Comparison of ENCODE assay signal across 8 cellular contexts in genomic region chr2:160224060-160224459, GRCh38. TPM values are rescaled to one million over a fixed set of nuclear protein-coding genes. Genes with fewer than 3 reads are reported as not detected.
A peak's percentile ranks its signal among the peaks of the same experiment; 100 is the strongest.
DNase-seq lines count a peak whose midpoint lies in the region; ATAC-seq and TF ChIP-seq lines count a peak whose summit lies in the region.

No MANE protein-coding gene starts in this region.

- TF ChIP-seq CTCF in lung (IDR thresholded peaks at IDR 0.05; ENCODE audit: control extremely low read depth, extremely low read depth), result no peak
- TF ChIP-seq CTCF in lower leg skin (IDR thresholded peaks at IDR 0.05), result no peak
- TF ChIP-seq CTCF in right atrium auricular region (IDR thresholded peaks at IDR 0.05), result no peak

- DNase-seq in GM03348 (ENCODE audit: low spot score) (peak; percentile 85), lung (ENCODE audit: low spot score) (no peak), mesenteric fat pad (ENCODE audit: low spot score) (no peak), lower leg skin (ENCODE audit: low spot score in 2 of 2) (no peak), right atrium auricular region (ENCODE audit: low spot score) (no peak)
- DNase-seq in activated T-helper 2 cell treated with anti-CD3 and anti-CD28 coated beads, Interferon-gamma antibody, Interleukin-2, Interleukin-4, amounts not matched to agents 10 μg/mL and 5 μg/mL and 100 μg/mL, durations not matched to agents 14 hours and 24 hours and 36 hours (ENCODE audit: low spot score), result no peak

- H3K36me3 ChIP-seq in lung (ENCODE audit: control insufficient read depth in 2 of 2, insufficient read depth in 2 of 2, low read length in 2 of 2), result no peaks in the 10 kb centered on the region
- H3K36me3 ChIP-seq in right atrium auricular region, result no peaks in the 10 kb centered on the region

- H3K4me3 Mint-ChIP-seq in activated T-helper 2 cell treated with anti-CD3 and anti-CD28 coated beads, Interferon-gamma antibody, Interleukin-2, Interleukin-4, amounts not matched to agents 10 μg/mL and 5 μg/mL and 100 μg/mL, durations not matched to agents 14 hours and 24 hours and 36 hours (ENCODE audit: low read depth), result no peak overlapping the region

- H3K36me3 Mint-ChIP-seq in activated T-helper 2 cell treated with anti-CD3 and anti-CD28 coated beads, Interferon-gamma antibody, Interleukin-2, Interleukin-4, amounts not matched to agents 10 μg/mL and 5 μg/mL and 100 μg/mL, durations not matched to agents 14 hours and 24 hours and 36 hours (ENCODE audit: low read depth), result no peaks in the 10 kb centered on the region

- H3K4me3 ChIP-seq in lung (no peak overlapping the region), lower leg skin (ENCODE audit: low read depth, poor library complexity, severe bottlenecking) (no peak overlapping the region), right atrium auricular region (no peak overlapping the region)

- peak; percentile 92 for ATAC-seq in GM21367 (IDR thresholded peaks at IDR 0.05; ENCODE audit: unreplicated experiment)
- peak; percentile 94 for ATAC-seq in HG03469 (IDR thresholded peaks at IDR 0.05; ENCODE audit: unreplicated experiment)
- ATAC-seq in lung (ENCODE audit: insufficient read depth, low FRiP score), result peak; percentile 48

- H3K4me1 Mint-ChIP-seq in activated T-helper 2 cell treated with anti-CD3 and anti-CD28 coated beads, Interferon-gamma antibody, Interleukin-2, Interleukin-4, amounts not matched to agents 10 μg/mL and 5 μg/mL and 100 μg/mL, durations not matched to agents 14 hours and 24 hours and 36 hours (ENCODE audit: low read depth), result peaks cover 45% of the 10 kb centered on the region

- no peaks in the 10 kb centered on the region for H3K9me3 Mint-ChIP-seq in activated T-helper 2 cell treated with anti-CD3 and anti-CD28 coated beads, Interferon-gamma antibody, Interleukin-2, Interleukin-4, amounts not matched to agents 10 μg/mL and 5 μg/mL and 100 μg/mL, durations not matched to agents 14 hours and 24 hours and 36 hours

- H3K4me1 ChIP-seq in lung (ENCODE audit: control insufficient read depth in 2 of 2, insufficient read depth in 2 of 2, low read length in 2 of 2) (peaks cover 6 to 8% of the 10 kb centered on the region in 2 donors), right atrium auricular region (peaks cover 0 to 43% of the 10 kb centered on the region in 2 donors)

- H3K27ac ChIP-seq in lung (ENCODE audit: low read depth in 1 of 2, low read length in 1 of 2), result no peak overlapping the region
- H3K27ac ChIP-seq in right atrium auricular region, result peak overlapping the region in 1 of 2 donors; percentile 38

- intact Hi-C loops in activated T-helper 2 cell treated with anti-CD3 and anti-CD28 coated beads, Interferon-gamma antibody, Interleukin-2, Interleukin-4, amounts not matched to agents 10 μg/mL and 5 μg/mL and 100 μg/mL, durations not matched to agents 14 hours and 24 hours and 36 hours (cut with micrococcal nuclease), result loop anchor here (2.0 to 10.0 kb wide), 9 partner anchors 15 to 1731 kb away; partner anchors contain the start of gene LY75
- intact Hi-C loops in lower leg skin (cut with DNase I; ENCODE audit: low total_unique reads), result no loop called here

- no peaks in the 10 kb centered on the region for H3K27me3 ChIP-seq in lung (ENCODE audit: control insufficient read depth, insufficient read depth)
- H3K27me3 ChIP-seq in right atrium auricular region, result no peaks in the 10 kb centered on the region

- H3K27ac Mint-ChIP-seq in activated T-helper 2 cell treated with anti-CD3 and anti-CD28 coated beads, Interferon-gamma antibody, Interleukin-2, Interleukin-4, amounts not matched to agents 10 μg/mL and 5 μg/mL and 100 μg/mL, durations not matched to agents 14 hours and 24 hours and 36 hours, result peak overlapping the region; percentile 76

- peaks cover 10% of the 10 kb centered on the region for H3K27me3 Mint-ChIP-seq in activated T-helper 2 cell treated with anti-CD3 and anti-CD28 coated beads, Interferon-gamma antibody, Interleukin-2, Interleukin-4, amounts not matched to agents 10 μg/mL and 5 μg/mL and 100 μg/mL, durations not matched to agents 14 hours and 24 hours and 36 hours (ENCODE audit: low read depth)

- no peak for TF ChIP-seq POLR2A in lower leg skin (IDR thresholded peaks at IDR 0.05)

- no peaks in the 10 kb centered on the region for H3K9me3 ChIP-seq in lung (ENCODE audit: control insufficient read depth in 2 of 2, insufficient read depth in 1 of 2, low read length in 1 of 2)
- no peaks in the 10 kb centered on the region for H3K9me3 ChIP-seq in right atrium auricular region

- WGBS in lung, 2 donors, result 54 to 75% methylated on average over 3 of the region's 3 CpGs
- WGBS in lower leg skin, 2 donors, result 32 to 33% methylated on average over 3 of the region's 3 CpGs

RNA-seq across cellular contexts. Expression of gene ITGB6, which starts 24.0 kb away (rescaled TPM):
- not detected in 2 replicates for total RNA-seq in activated T-helper 2 cell treated with anti-CD3 and anti-CD28 coated beads, Interferon-gamma antibody, Interleukin-2, Interleukin-4, amounts not matched to agents 10 μg/mL and 5 μg/mL and 100 μg/mL, durations not matched to agents 14 hours and 24 hours and 36 hours
- total RNA-seq in lung (100 to 1,000 TPM in 1 of 2 donors, 10 to 100 TPM in 1; 46.3 to 141 TPM), mesenteric fat pad (not detected), lower leg skin (1 to 10 TPM; 1.8 to 7.5 (median 6.6) TPM), right atrium auricular region (under 1 TPM; 0.20 to 0.30 TPM)
- 10 to 100 TPM; 35.1 to 37.4 TPM for polyA plus RNA-seq in lung

Comparison
In these comparisons a context has a peak if more than half of its experiments do, and no peak if none do; other contexts are left out.
1. RNA of gene ITGB6, which starts 24.0 kb away (total RNA-seq): 46.3 to 141 TPM in lung; 1.8 to 7.5 TPM in lower leg skin, 0.20 to 0.30 TPM in right atrium auricular region, not detected in mesenteric fat pad (single experiment) and not detected in activated T-helper 2 cell treated with anti-CD3 and anti-CD28 coated beads, Interferon-gamma antibody, Interleukin-2, Interleukin-4, amounts not matched to agents 10 μg/mL and 5 μg/mL and 100 μg/mL, durations not matched to agents 14 hours and 24 hours and 36 hours; every median in the first group is over 4 times any median in the second.
2. Peak in every context shown above with its lines, with median percentiles within 50 percentile points of each other: ATAC-seq.